In the genomic region with DNA sequence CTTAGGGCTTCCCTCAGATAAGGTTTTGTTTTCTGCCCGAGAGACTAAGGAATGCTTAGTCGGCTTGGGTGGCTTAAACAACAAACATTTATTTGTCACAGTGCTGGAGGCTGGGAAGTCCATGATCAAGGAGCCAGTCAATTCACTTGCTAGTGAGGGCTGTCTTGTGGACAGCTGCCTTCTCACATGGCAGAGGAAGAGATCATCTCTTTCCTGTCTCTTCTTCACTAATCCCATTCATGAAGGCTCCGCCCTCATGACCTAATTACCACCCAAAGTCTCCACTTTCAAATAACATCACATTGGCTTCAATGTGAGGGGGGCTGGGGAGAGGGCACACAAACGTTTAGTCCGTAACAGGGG, we compare ENCODE assay signal across 27 cellular contexts. TPM values are rescaled to one million over a fixed set of nuclear protein-coding genes. Genes with fewer than 3 reads are reported as not detected.
"Had no signal": no experiment of that assay in that cellular context is flagged by ENCODE, and none has a peak within 500 bp of the region (broad histone marks: within the 10 kb centered on the region; RNA-seq: fewer than 3 reads in every experiment).

No MANE protein-coding gene starts in this region.

- ATAC-seq: activated CD4-positive, CD25-positive, alpha-beta regulatory T cell treated with anti-CD3 and anti-CD28 coated beads, Interleukin-2, amount 50 U/mL, for 24 hours; activated naive CD8-positive, alpha-beta T cell treated with anti-CD3 and anti-CD28 coated beads, Interleukin-2, amount 50 U/mL, for 24 hours; activated T-cell treated with anti-CD3 and anti-CD28 coated beads, Interleukin-2, amount 50 U/mL, for 72 hours; body of pancreas; foreskin keratinocyte had no signal

- H3K27me3 ChIP-seq: body of pancreas, cardiac muscle cell, foreskin keratinocyte, hepatocyte, sigmoid colon, testis had no signal

- H3K27ac ChIP-seq: body of pancreas, cardiac muscle cell, foreskin keratinocyte, hepatocyte, sigmoid colon, testis had no signal

- H3K4me3 Mint-ChIP-seq: activated CD4-positive, alpha-beta memory T cell treated with anti-CD3 and anti-CD28 coated beads, Interleukin-2, amount 10 ng/mL, durations not matched to agents 7 days and 5 days; activated CD4-positive, alpha-beta T cell treated with anti-CD3 and anti-CD28 coated beads, Interleukin-2, amount 10 ng/mL, durations not matched to agents 24 days and 14 days; activated naive CD4-positive, alpha-beta T cell treated with anti-CD3 and anti-CD28 coated beads, Interleukin-2, amount 10 ng/mL, durations not matched to agents 7 days and 5 days; activated naive CD8-positive, alpha-beta T cell treated with anti-CD3 and anti-CD28 coated beads, Interleukin-2, amount 50 U/mL, for 24 hours; activated T-cell treated with anti-CD3 and anti-CD28 coated beads, Interleukin-2, amount 50 U/mL, for 72 hours; dendritic cell treated with granulocyte-macrophage colony-stimulating factor and Interleukin-4, amounts not matched to agents 40 ng/mL and 50 ng/mL, for 4 days; T-helper 1 cell treated with Interleukin-12 subunit alpha and Interleukin-12 subunit beta and Interleukin-4 antibody, amounts not matched to agents 30 μg/mL and 1 μg/mL, for 36 hours; type B pancreatic cell had no signal

- H3K4me1 ChIP-seq: body of pancreas, foreskin keratinocyte, sigmoid colon, testis had no signal

- H3K79me2 ChIP-seq: hepatocyte had no signal

- H2AFZ ChIP-seq: hepatocyte had no signal

- DNase-seq: activated CD4-positive, alpha-beta memory T cell treated with anti-CD3 and anti-CD28 coated beads, Interleukin-2, amount 10 ng/mL, durations not matched to agents 7 days and 5 days; activated CD4-positive, alpha-beta T cell treated with anti-CD3 and anti-CD28 coated beads, Interleukin-2, amount 10 ng/mL, durations not matched to agents 24 days and 14 days; activated effector memory CD4-positive, alpha-beta T cell treated with anti-CD3 and anti-CD28 coated beads, Interleukin-2, amount 50 U/mL, for 16 hours; activated naive CD4-positive, alpha-beta T cell treated with anti-CD3 and anti-CD28 coated beads, Interleukin-2, amount 10 ng/mL, durations not matched to agents 7 days and 5 days; activated naive CD8-positive, alpha-beta T cell treated with anti-CD3 and anti-CD28 coated beads, Interleukin-2, amount 50 U/mL, for 24 hours; activated T-cell treated with anti-CD3 and anti-CD28 coated beads, Interleukin-2, amount 50 U/mL, for 72 hours; effector CD4-positive, alpha-beta T cell; erythroblast; foreskin keratinocyte; glutamatergic neuron; left ventricle myocardium superior; occipital lobe; posterior cingulate gyrus; sigmoid colon; stimulated activated CD4-positive, alpha-beta T cell treated with anti-CD3 and anti-CD28 coated beads, Interleukin-2, amount 100 ng/mL, for 48 hours; stimulated activated naive CD4-positive, alpha-beta T cell; T1000; testis had no signal

- H3K4me3 ChIP-seq: body of pancreas, cardiac muscle cell, hepatocyte, sigmoid colon, smooth muscle cell, testis had no signal

- H3K27me3 Mint-ChIP-seq: activated CD4-positive, alpha-beta memory T cell treated with anti-CD3 and anti-CD28 coated beads, Interleukin-2, amount 10 ng/mL, durations not matched to agents 7 days and 5 days; activated CD4-positive, alpha-beta T cell treated with anti-CD3 and anti-CD28 coated beads, Interleukin-2, amount 10 ng/mL, durations not matched to agents 24 days and 14 days; activated naive CD4-positive, alpha-beta T cell treated with anti-CD3 and anti-CD28 coated beads, Interleukin-2, amount 10 ng/mL, durations not matched to agents 7 days and 5 days; activated naive CD8-positive, alpha-beta T cell treated with anti-CD3 and anti-CD28 coated beads, Interleukin-2, amount 50 U/mL, for 24 hours; dendritic cell treated with granulocyte-macrophage colony-stimulating factor and Interleukin-4, amounts not matched to agents 40 ng/mL and 50 ng/mL, for 4 days; type B pancreatic cell had no signal

- H3K9me3 Mint-ChIP-seq: activated CD4-positive, alpha-beta memory T cell treated with anti-CD3 and anti-CD28 coated beads, Interleukin-2, amount 10 ng/mL, durations not matched to agents 7 days and 5 days; dendritic cell treated with granulocyte-macrophage colony-stimulating factor and Interleukin-4, amounts not matched to agents 40 ng/mL and 50 ng/mL, for 4 days; type B pancreatic cell had no signal

- H3K36me3 ChIP-seq: cardiac muscle cell, sigmoid colon had no signal

- H3K27ac Mint-ChIP-seq: activated CD4-positive, alpha-beta memory T cell treated with anti-CD3 and anti-CD28 coated beads, Interleukin-2, amount 10 ng/mL, durations not matched to agents 7 days and 5 days; activated CD4-positive, alpha-beta T cell treated with anti-CD3 and anti-CD28 coated beads, Interleukin-2, amount 10 ng/mL, durations not matched to agents 24 days and 14 days; activated naive CD4-positive, alpha-beta T cell treated with anti-CD3 and anti-CD28 coated beads, Interleukin-2, amount 10 ng/mL, durations not matched to agents 7 days and 5 days; activated T-cell treated with anti-CD3 and anti-CD28 coated beads, Interleukin-2, amount 50 U/mL, for 72 hours; dendritic cell treated with granulocyte-macrophage colony-stimulating factor and Interleukin-4, amounts not matched to agents 40 ng/mL and 50 ng/mL, for 4 days; T-helper 1 cell treated with Interleukin-12 subunit alpha and Interleukin-12 subunit beta and Interleukin-4 antibody, amounts not matched to agents 30 μg/mL and 1 μg/mL, for 36 hours; type B pancreatic cell had no signal

- H3K36me3 Mint-ChIP-seq: activated naive CD4-positive, alpha-beta T cell treated with anti-CD3 and anti-CD28 coated beads, Interleukin-2, amount 10 ng/mL, durations not matched to agents 7 days and 5 days; type B pancreatic cell had no signal

- H3K9me3 ChIP-seq: body of pancreas, sigmoid colon, testis had no signal

- H3K4me2 ChIP-seq: hepatocyte, smooth muscle cell had no signal

RNA-seq across cellular contexts. Expression of gene IL12RB2, which starts 50.5 kb away (rescaled TPM):
- total RNA-seq: cardiac muscle cell, fibroblast of lung, smooth muscle cell had no signal
